ENCODE assay signal across 7 cellular contexts in genomic region chr16:30805370-30806169, GRCh38. TPM values are rescaled to one million over a fixed set of nuclear protein-coding genes. Genes with fewer than 3 reads are reported as not detected.
DNase-seq lines count a peak whose midpoint lies in the region; ATAC-seq, FAIRE-seq and TF ChIP-seq lines count a peak whose summit lies in the region.

No MANE protein-coding gene starts in this region.

- H3K36me3 ChIP-seq in K562 (ENCODE audit: control insufficient read depth, insufficient read depth, low read length): no peaks in the 10 kb centered on the region
- H3K36me3 ChIP-seq in hepatocyte (replicated peaks; ENCODE audit: insufficient read depth, low read depth): no peaks in the 10 kb centered on the region
- no peaks in the 10 kb centered on the region for H3K36me3 ChIP-seq in psoas muscle (ENCODE audit: insufficient read depth in 1 of 2, low read depth in 1 of 2)

- peaks cover 5% of the 10 kb centered on the region; the same call in 1 of the 3 replicates for H3K79me2 ChIP-seq in K562 (ENCODE audit: control insufficient read depth, insufficient read depth, low read length)
- peaks cover 2% of the 10 kb centered on the region for H3K79me2 ChIP-seq in hepatocyte

- no peak for FAIRE-seq in GM12892 (lab: Jason Lieb, UNC)
- peak; percentile 84 for FAIRE-seq in K562 (lab: Jason Lieb, UNC)

- H2AFZ ChIP-seq in K562 (ENCODE audit: low read depth, low read length) (peak overlapping the region; percentile 99), hepatocyte (peak overlapping the region; percentile 97)

- BruUV-seq in K562 (replicated peaks; lab: Mats Ljungman, UMichigan): TSS peak; percentile 87

- CTCF ChIA-PET in K562 (lab: Yijun Ruan, JAX; ENCODE audit: low intra/inter-chr PET ratio): no interaction called here

- 3% methylated on average over 46 of the region's 62 CpGs for WGBS in K562 (ENCODE audit: insufficient coverage, low coverage, missing lambda C conversion rate)
- 2% methylated on average over 61 of the region's 62 CpGs for WGBS in hepatocyte (ENCODE audit: low lambda C conversion rate, missing lambda C conversion rate)
- WGBS in psoas muscle, 3 donors: 1% methylated on average over 60 to 62 of the region's 62 CpGs

- H3K9me3 ChIP-seq in K562 (replicated peaks; ENCODE audit: control insufficient read depth, insufficient read depth, low read depth, low read length) (no peaks in the 10 kb centered on the region), hepatocyte (ENCODE audit: low read depth) (no peaks in the 10 kb centered on the region), psoas muscle (no peaks in the 10 kb centered on the region)

- no peaks in the 10 kb centered on the region for H3K9me1 ChIP-seq in K562 (ENCODE audit: control insufficient read depth, insufficient read depth, low read length)

- intact Hi-C loops in K562 (cut with micrococcal nuclease) (loop anchor here (1.0 to 5.0 kb wide), 2 partner anchors 18 to 72 kb away; partner anchors contain the start of gene ZNF629), psoas muscle (cut with DNase I) (loop anchor here (1.0 kb wide), 1 partner anchor 18 kb away; the partner anchor contains the start of gene ZNF629 (in 2 of the 2))

- peak overlapping the region; percentile 88 for H3K4me2 ChIP-seq in K562 (ENCODE audit: insufficient read depth, low read length)
- H3K4me2 ChIP-seq in hepatocyte: peak overlapping the region; percentile 92

- H3K4me1 ChIP-seq in K562 (replicated peaks in 1 of 2; ENCODE audit: control insufficient read depth in 2 of 2, insufficient read depth in 2 of 2, low read length in 2 of 2): peaks cover 20 to 36% of the 10 kb centered on the region in 2 experiments
- peaks cover 7% of the 10 kb centered on the region for H3K4me1 ChIP-seq in hepatocyte (ENCODE audit: insufficient read depth)
- H3K4me1 ChIP-seq in psoas muscle: peaks cover 13% of the 10 kb centered on the region

- DNase-seq in GM12892 (ENCODE audit: insufficient read length): peak; percentile 51
- peak; percentile 10 for DNase-seq in NCI-H1048 (lab: John Stamatoyannopoulos, UW)
- DNase-seq in T-helper 22 cell (ENCODE audit: low read depth): peak; percentile 8
- peak; percentile 87 to 90 (median 89) for DNase-seq in K562 (ENCODE audit: extremely low read depth in 1 of 4, low spot score in 3 of 4)
- peak; percentile 93 for DNase-seq in hepatocyte (ENCODE audit: low spot score)
- peak; percentile 90 to 96 for DNase-seq in psoas muscle

- H3K4me3 ChIP-seq in K562 (peak overlapping the region; percentile 75), hepatocyte (peak overlapping the region; percentile 97), psoas muscle (peak overlapping the region; percentile 83)

- TF ChIP-seq RAD21 in K562 (CRISPR knock-in tag; conservative IDR thresholded peaks at IDR 0.05 in 1 of 2, IDR thresholded peaks at IDR 0.05 in 1 of 2): peak; percentile 11 to 20; a peak in 1 of 4 replicates

- H3K27me3 ChIP-seq in K562 (ENCODE audit: control insufficient read depth in 2 of 2, insufficient read depth in 2 of 2, low read length in 2 of 2) (no peaks in the 10 kb centered on the region), hepatocyte (no peaks in the 10 kb centered on the region), psoas muscle (ENCODE audit: insufficient read depth in 3 of 3, low read length in 2 of 3) (no peaks in the 10 kb centered on the region)

- H3K27ac ChIP-seq in K562 (ENCODE audit: extremely low read depth, low read depth, low read length): peak overlapping the region; percentile 81
- H3K27ac ChIP-seq in hepatocyte: peak overlapping the region; percentile 96
- peak overlapping the region; percentile 88 for H3K27ac ChIP-seq in psoas muscle

- TF ChIP-seq CTCF in K562 (IDR thresholded peaks at IDR 0.05 in 2 of 3, conservative IDR thresholded peaks at IDR 0.05 in 1 of 3; ENCODE audit: insufficient read depth in 2 of 3, low read depth in 1 of 3, low read length in 3 of 3) (no peak), hepatocyte (IDR thresholded peaks at IDR 0.05; ENCODE audit: poor library complexity) (no peak), psoas muscle (IDR thresholded peaks at IDR 0.05) (no peak)

- peak; percentile 91 for ATAC-seq in K562
- ATAC-seq in psoas muscle: peak; percentile 97 to 98 (median 97)
- no peak for ATAC-seq in GM18511 (IDR thresholded peaks at IDR 0.05; ENCODE audit: unreplicated experiment)

- no peaks in the 10 kb centered on the region for H4K20me1 ChIP-seq in K562 (replicated peaks; ENCODE audit: control insufficient read depth, insufficient read depth, low read length)
- no peaks in the 10 kb centered on the region for H4K20me1 ChIP-seq in hepatocyte (ENCODE audit: insufficient read depth, poor library complexity, severe bottlenecking)

- no peaks in the 10 kb centered on the region for H3K9me2 ChIP-seq in hepatocyte (replicated peaks; ENCODE audit: insufficient read depth)

- in situ Hi-C loops in K562 (cut with MboI): no loop called here

- TF ChIP-seq POLR2A in GM12892 (IDR thresholded peaks at IDR 0.05; ENCODE audit: low read depth, low read length) (no peak), K562 (conservative IDR thresholded peaks at IDR 0.05) (peak; percentile 88)

- peak; percentile 33; the same call in 1 of the 2 replicates for TF ChIP-seq EP300 in K562 (IDR thresholded peaks at IDR 0.05; ENCODE audit: low read length)

- H3K9ac ChIP-seq in K562 (ENCODE audit: insufficient read depth in 1 of 2, low read depth in 2 of 2, low read length in 2 of 2): peak overlapping the region; percentile 82 to 93

- POLR2A ChIA-PET in K562 (lab: Yijun Ruan, JAX): interaction anchor here (0.5 to 3.0 kb wide), 23 partner anchors 9 to 643 kb away, joined by 3 to 14 read pairs (median 4); partner anchors contain the start of gene ZNF629

RNA-seq across cellular contexts. Expression of gene ZNF629, which starts 18.6 kb away (rescaled TPM):
- polyA plus RNA-seq in GM12892 (2012; ENCODE audit: missing spikeins): 0.30 TPM
- 6.8 and 16.5 TPM in 2 replicates for total RNA-seq in K562 (2011; cell fraction: chromatin; rRNA removed; ENCODE audit: low replicate concordance)
- total RNA-seq in K562 (2011; cell fraction: nucleolus; rRNA removed): 8.6 and 11.3 TPM in 2 replicates
- 6.7 and 7.3 TPM in 2 replicates for total RNA-seq in K562 (2011; cell fraction: nucleoplasm; rRNA removed)
- total RNA-seq in K562 (2014; rRNA removed): 13.8 and 14.9 TPM in 2 replicates
- total RNA-seq in K562 (2014; rRNA removed; fragmentation: Illumina TruSeq; extraction: Trizol): 6.7 and 7.3 TPM in 2 replicates
- 9.2 and 10.0 TPM in 2 replicates for total RNA-seq in K562 (2015; rRNA removed; fragmentation: Illumina TruSeq; extraction: Trizol)
- 16.5 and 18.8 TPM in 2 replicates for total RNA-seq in K562 (2021)
- 2.6 and 4.4 TPM in 2 replicates for polyA plus RNA-seq in K562 (2011; rRNA removed)
- 4.0 and 5.6 TPM in 2 replicates for polyA plus RNA-seq in K562 (2011; cell fraction: cytosol; rRNA removed)
- 7.1 and 10.9 TPM in 2 replicates for polyA plus RNA-seq in K562 (2011; cell fraction: nucleus; rRNA removed)
- 12.0 and 13.0 TPM in 2 replicates for polyA plus RNA-seq in K562 (2012)
- polyA plus RNA-seq in K562 (2014; fragmentation: Illumina TruSeq; extraction: Trizol): 11.6 and 12.4 TPM in 2 replicates
- under 1 TPM; 0.44 to 0.66 TPM for polyA plus RNA-seq in K562 (2014; fragmentation: Nextera tagmentation; extraction: Ambion mirVana)
- polyA plus RNA-seq in K562 (2014; rRNA removed): 6.1 and 7.4 TPM in 2 replicates
- 4.2 and 5.3 TPM in 2 replicates for polyA minus RNA-seq in K562 (2011; rRNA and poly(A)+ RNA removed)
- polyA minus RNA-seq in K562 (2011; cell fraction: cytosol; rRNA and poly(A)+ RNA removed): 9.2 and 9.8 TPM in 2 replicates
- polyA minus RNA-seq in K562 (2011; cell fraction: nucleus; rRNA and poly(A)+ RNA removed): 8.3 and 11.2 TPM in 2 replicates
- 12.2 and 15.6 TPM in 2 replicates for total RNA-seq in hepatocyte
- polyA plus RNA-seq in hepatocyte: 7.7 and 8.7 TPM in 2 replicates
- total RNA-seq in psoas muscle: 10 to 100 TPM in 3 of 4 donors, 1 to 10 TPM in 1; 5.3 to 15.9 (median 13.1) TPM
- polyA plus RNA-seq in psoas muscle: 1 to 10 TPM; 1.5 to 7.8 (median 4.4) TPM

RNA-seq across cellular contexts. Expression of gene RNF40, which starts 43.4 kb away (rescaled TPM):
- polyA plus RNA-seq in GM12892 (2012; ENCODE audit: missing spikeins): 32.1 TPM
- 149 and 268 TPM in 2 replicates for total RNA-seq in K562 (2011; cell fraction: chromatin; rRNA removed; ENCODE audit: low replicate concordance)
- total RNA-seq in K562 (2011; cell fraction: nucleolus; rRNA removed): 112 and 115 TPM in 2 replicates
- 105 and 116 TPM in 2 replicates for total RNA-seq in K562 (2011; cell fraction: nucleoplasm; rRNA removed)
- 81.9 and 95.6 TPM in 2 replicates for total RNA-seq in K562 (2014; rRNA removed)
- 73.7 and 81.5 TPM in 2 replicates for total RNA-seq in K562 (2014; rRNA removed; fragmentation: Illumina TruSeq; extraction: Trizol)
- total RNA-seq in K562 (2015; rRNA removed; fragmentation: Illumina TruSeq; extraction: Trizol): 76.4 and 82.9 TPM in 2 replicates
- total RNA-seq in K562 (2021): 124 and 129 TPM in 2 replicates
- polyA plus RNA-seq in K562 (2011; rRNA removed): 91.7 and 97.8 TPM in 2 replicates
- polyA plus RNA-seq in K562 (2011; cell fraction: cytosol; rRNA removed): 60.8 and 77.4 TPM in 2 replicates
- polyA plus RNA-seq in K562 (2011; cell fraction: nucleus; rRNA removed): 137 and 170 TPM in 2 replicates
- 78.5 and 80.4 TPM in 2 replicates for polyA plus RNA-seq in K562 (2012)
- 107 and 115 TPM in 2 replicates for polyA plus RNA-seq in K562 (2014; fragmentation: Illumina TruSeq; extraction: Trizol)
- 1 to 10 TPM; 6.2 to 9.1 TPM for polyA plus RNA-seq in K562 (2014; fragmentation: Nextera tagmentation; extraction: Ambion mirVana)
- 68.2 and 75.6 TPM in 2 replicates for polyA plus RNA-seq in K562 (2014; rRNA removed)
- polyA minus RNA-seq in K562 (2011; rRNA and poly(A)+ RNA removed): 89.9 and 91.7 TPM in 2 replicates
- 61.7 and 77.1 TPM in 2 replicates for polyA minus RNA-seq in K562 (2011; cell fraction: cytosol; rRNA and poly(A)+ RNA removed)
- 39.2 and 51.2 TPM in 2 replicates for polyA minus RNA-seq in K562 (2011; cell fraction: nucleus; rRNA and poly(A)+ RNA removed)
- 63.5 and 75.3 TPM in 2 replicates for total RNA-seq in hepatocyte
- 70.4 and 75.6 TPM in 2 replicates for polyA plus RNA-seq in hepatocyte
- 10 to 100 TPM; 26.8 to 49.1 (median 36.5) TPM for total RNA-seq in psoas muscle
- 10 to 100 TPM; 29.1 to 42.2 (median 33.2) TPM for polyA plus RNA-seq in psoas muscle

RNA-seq across cellular contexts. Expression of gene CFAP119, which starts 43.7 kb away (rescaled TPM):
- 4.9 TPM for polyA plus RNA-seq in GM12892 (2012; ENCODE audit: missing spikeins)
- total RNA-seq in K562 (2011; cell fraction: chromatin; rRNA removed; ENCODE audit: low replicate concordance): 23.0 and 52.3 TPM in 2 replicates
- total RNA-seq in K562 (2011; cell fraction: nucleolus; rRNA removed): 44.0 and 46.5 TPM in 2 replicates
- total RNA-seq in K562 (2011; cell fraction: nucleoplasm; rRNA removed): 24.7 and 39.0 TPM in 2 replicates
- total RNA-seq in K562 (2014; rRNA removed) (16.1 and 18.5 TPM in 2 replicates), K562 (2014; rRNA removed; fragmentation: Illumina TruSeq; extraction: Trizol) (4.2 and 6.1 TPM in 2 replicates), K562 (2015; rRNA removed; fragmentation: Illumina TruSeq; extraction: Trizol) (7.0 and 7.4 TPM in 2 replicates), K562 (2021) (18.4 and 20.0 TPM in 2 replicates), hepatocyte (1.3 and 5.0 TPM in 2 replicates), psoas muscle (1 to 10 TPM in 1 of 4 donors, under 1 TPM in 3; 0.52 to 2.4 (median 0.78) TPM)
- polyA plus RNA-seq in K562 (2011; rRNA removed) (13.5 and 16.3 TPM in 2 replicates), K562 (2014; fragmentation: Illumina TruSeq; extraction: Trizol) (9.0 and 9.6 TPM in 2 replicates), K562 (2014; fragmentation: Nextera tagmentation; extraction: Ambion mirVana) (1 to 10 TPM; 5.5 to 6.2 TPM), K562 (2014; rRNA removed) (33.7 and 38.2 TPM in 2 replicates), hepatocyte (4.2 and 6.1 TPM in 2 replicates), psoas muscle (1 to 10 TPM in 1 of 3 donors, under 1 TPM in 2; 0.48 to 3.0 (median 0.63) TPM)
- polyA plus RNA-seq in K562 (2011; cell fraction: cytosol; rRNA removed): 10.6 and 19.6 TPM in 2 replicates
- polyA plus RNA-seq in K562 (2011; cell fraction: nucleus; rRNA removed): 107 and 225 TPM in 2 replicates
- polyA plus RNA-seq in K562 (2012): 14.9 and 20.9 TPM in 2 replicates
- 1.2 and 2.5 TPM in 2 replicates for polyA minus RNA-seq in K562 (2011; rRNA and poly(A)+ RNA removed)
- polyA minus RNA-seq in K562 (2011; cell fraction: cytosol; rRNA and poly(A)+ RNA removed): 3.8 and 4.2 TPM in 2 replicates
- 16.9 and 21.3 TPM in 2 replicates for polyA minus RNA-seq in K562 (2011; cell fraction: nucleus; rRNA and poly(A)+ RNA removed)

RNA-seq across cellular contexts. Expression of gene PHKG2, which starts 57.3 kb away (rescaled TPM):
- 24.4 TPM for polyA plus RNA-seq in GM12892 (2012; ENCODE audit: missing spikeins)
- total RNA-seq in K562 (2011; cell fraction: chromatin; rRNA removed; ENCODE audit: low replicate concordance): 128 and 290 TPM in 2 replicates
- 161 and 163 TPM in 2 replicates for total RNA-seq in K562 (2011; cell fraction: nucleolus; rRNA removed)
- 157 and 194 TPM in 2 replicates for total RNA-seq in K562 (2011; cell fraction: nucleoplasm; rRNA removed)
- total RNA-seq in K562 (2014; rRNA removed): 30.7 and 45.9 TPM in 2 replicates
- total RNA-seq in K562 (2014; rRNA removed; fragmentation: Illumina TruSeq; extraction: Trizol): 18.3 and 21.2 TPM in 2 replicates
- total RNA-seq in K562 (2015; rRNA removed; fragmentation: Illumina TruSeq; extraction: Trizol): 23.9 and 25.2 TPM in 2 replicates
- total RNA-seq in K562 (2021): 39.7 and 40.7 TPM in 2 replicates
- polyA plus RNA-seq in K562 (2011; rRNA removed): 44.1 and 54.4 TPM in 2 replicates
- polyA plus RNA-seq in K562 (2011; cell fraction: cytosol; rRNA removed): 44.6 and 56.8 TPM in 2 replicates
- 182 and 233 TPM in 2 replicates for polyA plus RNA-seq in K562 (2011; cell fraction: nucleus; rRNA removed)
- 30.6 and 41.6 TPM in 2 replicates for polyA plus RNA-seq in K562 (2012)
- polyA plus RNA-seq in K562 (2014; fragmentation: Illumina TruSeq; extraction: Trizol): 39.2 and 41.0 TPM in 2 replicates
- 10 to 100 TPM in 1 of 2 experiments, 1 to 10 TPM in 1; 5.8 to 14.1 TPM for polyA plus RNA-seq in K562 (2014; fragmentation: Nextera tagmentation; extraction: Ambion mirVana)
- 50.4 and 54.2 TPM in 2 replicates for polyA plus RNA-seq in K562 (2014; rRNA removed)
- polyA minus RNA-seq in K562 (2011; rRNA and poly(A)+ RNA removed): 19.6 and 26.2 TPM in 2 replicates
- polyA minus RNA-seq in K562 (2011; cell fraction: cytosol; rRNA and poly(A)+ RNA removed): 14.9 and 17.4 TPM in 2 replicates
- polyA minus RNA-seq in K562 (2011; cell fraction: nucleus; rRNA and poly(A)+ RNA removed): 36.2 and 39.6 TPM in 2 replicates
- 27.5 and 28.0 TPM in 2 replicates for total RNA-seq in hepatocyte
- polyA plus RNA-seq in hepatocyte: 39.5 and 45.6 TPM in 2 replicates
- total RNA-seq in psoas muscle: 10 to 100 TPM; 10.1 to 13.5 (median 12.9) TPM
- polyA plus RNA-seq in psoas muscle: 10 to 100 TPM; 13.2 to 21.3 (median 13.8) TPM

Comparison
In these comparisons a context has a peak if more than half of its experiments do, and no peak if none do; other contexts are left out.
1. DNase-seq: peak in every context shown above with its lines; median percentile 93 in hepatocyte; 93 in psoas muscle; 89 in K562; 51 in GM12892; 10 in NCI-H1048; 8 in T-helper 22 cell.